Comparison of ENCODE assay signal across 19 cellular contexts in genomic region chr21:42491328-42491727, GRCh38. TPM values are rescaled to one million over a fixed set of nuclear protein-coding genes. Genes with fewer than 3 reads are reported as not detected.
DNase-seq lines count a peak whose midpoint lies in the region; TF ChIP-seq lines count a peak whose summit lies in the region.
"Had no signal": no experiment of that assay in that cellular context is flagged by ENCODE, and none has a peak within 500 bp of the region (broad histone marks: within the 10 kb centered on the region; RNA-seq: fewer than 3 reads in every experiment).

No MANE protein-coding gene starts in this region.

- no peaks in the 10 kb centered on the region for H3K36me3 ChIP-seq in SK-N-SH (replicated peaks in 1 of 2; ENCODE audit: control insufficient read depth in 1 of 2, insufficient read depth in 2 of 2, low read length in 1 of 2)
- no peaks in the 10 kb centered on the region for H3K36me3 ChIP-seq in hepatocyte (replicated peaks; ENCODE audit: insufficient read depth, low read depth)
- no peaks in the 10 kb centered on the region for H3K36me3 ChIP-seq in transverse colon
- H3K36me3 ChIP-seq: HAP-1 had no signal

- no peaks in the 10 kb centered on the region for H4K20me1 ChIP-seq in SK-N-SH (ENCODE audit: insufficient read depth)
- no peaks in the 10 kb centered on the region for H4K20me1 ChIP-seq in hepatocyte (ENCODE audit: insufficient read depth, poor library complexity, severe bottlenecking)

- no peak overlapping the region for H3K4me2 ChIP-seq in SK-N-SH
- H3K4me2 ChIP-seq in hepatocyte: no peak overlapping the region
- H3K4me2 ChIP-seq: A549 had no signal

- H3K4me3 ChIP-seq in SK-N-SH (ENCODE audit: low read depth in 2 of 2, low read length in 1 of 2): no peak overlapping the region
- no peak overlapping the region for H3K4me3 ChIP-seq in hepatocyte
- no peak overlapping the region for H3K4me3 ChIP-seq in transverse colon
- H3K4me3 ChIP-seq: A549, HAP-1 had no signal

- TF ChIP-seq EP300 in SK-N-SH (IDR thresholded peaks at IDR 0.05; ENCODE audit: borderline replicate concordance in 1 of 2, low read depth in 1 of 2, low read length in 1 of 2): 0 out of 4 replicates have a peak, but pooled peaks of 1 of the 2 experiments have one; percentile 36
- TF ChIP-seq EP300 in transverse colon (IDR thresholded peaks at IDR 0.05; ENCODE audit: low read depth): no peak

- no peak for TF ChIP-seq RAD21 in SK-N-SH (IDR thresholded peaks at IDR 0.05; ENCODE audit: low read length)

- H3K79me2 ChIP-seq in SK-N-SH (ENCODE audit: insufficient read depth) (no peaks in the 10 kb centered on the region), hepatocyte (no peaks in the 10 kb centered on the region)

- CTCF ChIA-PET in SK-N-SH (lab: Yijun Ruan, JAX): no interaction called here

- H3K27me3 ChIP-seq in SK-N-SH (ENCODE audit: insufficient read depth): no peaks in the 10 kb centered on the region
- H3K27me3 ChIP-seq in hepatocyte: no peaks in the 10 kb centered on the region
- no peaks in the 10 kb centered on the region for H3K27me3 ChIP-seq in transverse colon

- DNase-seq in NCI-H82 treated with DMSO at 0.1 percent for 48 hours (lab: John Stamatoyannopoulos, UW; ENCODE audit: unreplicated experiment) (peak; percentile 49), SK-N-SH (no peak), hepatocyte (ENCODE audit: low spot score) (no peak), transverse colon (no peak), cardiac septum (ENCODE audit: low spot score) (no peak), GM13976 (ENCODE audit: low spot score) (no peak), substantia nigra (lab: John Stamatoyannopoulos, UW) (no peak)
- DNase-seq: 8988T; ACHN; C1 segment of cervical spinal cord; Calu3; CD4-positive, alpha-beta memory T cell; COR-L47; DMS53; DMS79 treated with DMSO at 0.1 percent for 48 hours; GF-D8; GOT3 had no signal

- TF ChIP-seq CTCF in SK-N-SH (IDR thresholded peaks at IDR 0.05) (no peak), hepatocyte (IDR thresholded peaks at IDR 0.05; ENCODE audit: poor library complexity) (no peak), transverse colon (IDR thresholded peaks at IDR 0.05) (no peak), GM13976 (IDR thresholded peaks at IDR 0.05; ENCODE audit: borderline replicate concordance, control extremely low read depth, extremely low read depth, insufficient read depth, missing control alignments) (no peak)

- POLR2A ChIA-PET in SK-N-SH (lab: Yijun Ruan, JAX): no interaction called here

- peaks cover 0 to 12% of the 10 kb centered on the region in 2 experiments; a peak in 2 of 4 replicates for H3K4me1 ChIP-seq in SK-N-SH (ENCODE audit: control insufficient read depth in 1 of 2, insufficient read depth in 2 of 2, low read depth in 1 of 2, low read length in 1 of 2)
- H3K4me1 ChIP-seq in hepatocyte (ENCODE audit: insufficient read depth): peaks cover 18% of the 10 kb centered on the region
- peaks cover 7 to 36% (median 13%) of the 10 kb centered on the region in 4 donors for H3K4me1 ChIP-seq in transverse colon
- H3K4me1 ChIP-seq: A549, HAP-1 had no signal

- no peak overlapping the region for H3K9ac ChIP-seq in SK-N-SH

- intact Hi-C loops in transverse colon (cut with DNase I; ENCODE audit: low total_unique reads): no loop called here
- intact Hi-C loops in cardiac septum (cut with DNase I): loop anchor here (10.0 kb wide), 1 partner anchor 347 kb away; no protein-coding TSS in a partner anchor

- no peak overlapping the region for H2AFZ ChIP-seq in SK-N-SH (ENCODE audit: low read depth)
- no peak overlapping the region for H2AFZ ChIP-seq in hepatocyte

- no peaks in the 10 kb centered on the region for H3K9me2 ChIP-seq in SK-N-SH
- no peaks in the 10 kb centered on the region for H3K9me2 ChIP-seq in hepatocyte (replicated peaks; ENCODE audit: insufficient read depth)

- no peaks in the 10 kb centered on the region for H3F3A ChIP-seq in SK-N-SH (replicated peaks; ENCODE audit: insufficient read depth)

- TF ChIP-seq POLR2A in transverse colon (IDR thresholded peaks at IDR 0.05): no peak

- in situ Hi-C loops in transverse colon (cut with MboI; ENCODE audit: low pct_ligation_motif_present in 1 of 4, low pct_unique_long_range_greater_than_20kb in 1 of 4, low sequenced_read_pairs in 3 of 4): no loop called here
- in situ Hi-C loops in GM13976 (cut with MboI; ENCODE audit: low sequenced_read_pairs, unreplicated experiment): no loop called here

- 3% methylated on average over 1 of the region's 1 CpG for WGBS in SK-N-SH (ENCODE audit: low lambda C conversion rate)
- WGBS in hepatocyte (ENCODE audit: low lambda C conversion rate, missing lambda C conversion rate): 61% methylated on average over 1 of the region's 1 CpG
- WGBS in transverse colon (ENCODE audit: low coverage in 1 of 2), 2 donors: 45 to 65% methylated on average over 1 of the region's 1 CpG

- H3K9me3 ChIP-seq in SK-N-SH: no peaks in the 10 kb centered on the region
- H3K9me3 ChIP-seq in hepatocyte (ENCODE audit: low read depth): no peaks in the 10 kb centered on the region
- H3K9me3 ChIP-seq in transverse colon: no peaks in the 10 kb centered on the region
- H3K9me3 ChIP-seq: A549, HAP-1 had no signal

- H3K27ac ChIP-seq in SK-N-SH (ENCODE audit: low read depth in 2 of 2, low read length in 1 of 2) (no peak overlapping the region), hepatocyte (peak overlapping the region; percentile 45), transverse colon (peak overlapping the region; percentile 14 to 61 (median 43)), substantia nigra (ENCODE audit: low read depth, low read length, poor library complexity, severe bottlenecking) (no peak overlapping the region)
- H3K27ac ChIP-seq: A549 had no signal

TF ChIP-seq in SK-N-SH, 30 proteins besides CTCF, POLR2A, EP300 and RAD21:
- TF ChIP-seq RCOR1 (IDR thresholded peaks at IDR 0.05; ENCODE audit: low read length) (peak; percentile 78), MAX (IDR thresholded peaks at IDR 0.05; ENCODE audit: low read depth) (no peak)
TF ChIP-seq in SK-N-SH: peak in this region for 1.

RNA-seq across cellular contexts. Expression of gene RSPH1, which starts 4.7 kb away (rescaled TPM):
- polyA plus RNA-seq in SK-N-SH (2012; rRNA removed) (0.97 and 1.1 TPM in 2 replicates), hepatocyte (1.8 and 3.0 TPM in 2 replicates)
- polyA plus RNA-seq in SK-N-SH (2012; cell fraction: cytosol; rRNA removed): 1.1 and 2.1 TPM in 2 replicates
- polyA plus RNA-seq in SK-N-SH (2012; cell fraction: nucleus; rRNA removed): 0.37 and 0.67 TPM in 2 replicates
- total RNA-seq in hepatocyte (0.60 and 1.3 TPM in 2 replicates), transverse colon (1 to 10 TPM in 3 of 4 donors, under 1 TPM in 1; 0.80 to 10.0 (median 8.0) TPM), cardiac septum (not detected)
- total RNA-seq: CD4-positive, alpha-beta memory T cell had no signal
- polyA plus RNA-seq: CD4-positive, alpha-beta memory T cell had no signal

RNA-seq across cellular contexts. Expression of gene SLC37A1, which starts 22.3 kb away (rescaled TPM):
- polyA plus RNA-seq in SK-N-SH (2012; rRNA removed) (1.6 and 2.8 TPM in 2 replicates), hepatocyte (18.5 and 26.9 TPM in 2 replicates)
- 1.3 and 1.8 TPM in 2 replicates for polyA plus RNA-seq in SK-N-SH (2012; cell fraction: cytosol; rRNA removed)
- polyA plus RNA-seq in SK-N-SH (2012; cell fraction: nucleus; rRNA removed): 2.7 and 3.5 TPM in 2 replicates
- total RNA-seq in hepatocyte (13.1 and 17.9 TPM in 2 replicates), transverse colon (100 to 1,000 TPM in 3 of 4 donors, 10 to 100 TPM in 1; 80.8 to 139 (median 117) TPM), cardiac septum (6.7 TPM)

Comparison
In these comparisons a context has a peak if more than half of its experiments do, and no peak if none do; other contexts are left out.
1. H3K27ac ChIP-seq: peak in hepatocyte (single experiment) and transverse colon (4 of 4); none in SK-N-SH (0 of 2) and substantia nigra (single experiment).